ENCODE assay signal across 1 cellular context in the genomic region with DNA sequence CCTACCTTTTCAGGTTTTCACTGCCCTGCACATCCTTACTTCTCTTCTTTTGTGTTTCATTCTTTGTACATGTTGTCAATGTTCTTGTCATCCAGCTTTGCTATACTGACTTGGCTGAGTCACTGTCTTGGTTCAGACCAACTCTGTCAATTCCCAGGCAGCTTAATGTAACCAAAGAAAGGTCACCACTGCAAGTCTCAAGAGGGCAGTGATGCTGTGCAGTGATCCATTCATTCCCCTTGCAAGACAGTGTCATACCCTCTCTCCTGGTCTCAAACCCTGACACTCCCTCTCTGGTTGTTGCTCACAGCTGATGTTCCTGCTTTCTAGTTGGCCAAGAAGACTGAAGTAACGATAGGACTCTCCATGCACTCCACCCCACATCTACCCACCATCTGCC.
A peak's percentile ranks its signal among the peaks of the same experiment; 100 is the strongest.
TF ChIP-seq lines count a peak whose summit lies in the region.

No MANE protein-coding gene starts in this region.

TF ChIP-seq in K562, 482 proteins besides CTCF, POLR2A, EP300 and RAD21:
- TF ChIP-seq, protein P1, sequence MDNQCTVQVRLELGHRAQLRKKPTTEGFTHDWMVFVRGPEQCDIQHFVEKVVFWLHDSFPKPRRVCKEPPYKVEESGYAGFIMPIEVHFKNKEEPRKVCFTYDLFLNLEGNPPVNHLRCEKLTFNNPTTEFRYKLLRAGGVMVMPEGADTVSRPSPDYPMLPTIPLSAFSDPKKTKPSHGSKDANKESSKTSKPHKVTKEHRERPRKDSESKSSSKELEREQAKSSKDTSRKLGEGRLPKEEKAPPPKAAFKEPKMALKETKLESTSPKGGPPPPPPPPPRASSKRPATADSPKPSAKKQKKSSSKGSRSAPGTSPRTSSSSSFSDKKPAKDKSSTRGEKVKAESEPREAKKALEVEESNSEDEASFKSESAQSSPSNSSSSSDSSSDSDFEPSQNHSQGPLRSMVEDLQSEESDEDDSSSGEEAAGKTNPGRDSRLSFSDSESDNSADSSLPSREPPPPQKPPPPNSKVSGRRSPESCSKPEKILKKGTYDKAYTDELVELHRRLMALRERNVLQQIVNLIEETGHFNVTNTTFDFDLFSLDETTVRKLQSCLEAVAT (IDR thresholded peaks at IDR 0.05) = 0 out of 4 replicates have a peak, but pooled peaks of 1 of the 2 experiments have one; percentile 63
- no peak for TF ChIP-seq ZNF253 (CRISPR knock-in tag; conservative IDR thresholded peaks at IDR 0.05)
